In genomic region chr9:16276866-16277265, GRCh38 we compare ENCODE assay signal across 14 cellular contexts.
DNase-seq lines count a peak whose midpoint lies in the region; TF ChIP-seq lines count a peak whose summit lies in the region.
"Had no signal": no experiment of that assay in that cellular context is flagged by ENCODE, and none has a peak within 500 bp of the region (broad histone marks: within the 10 kb centered on the region; RNA-seq: fewer than 3 reads in every experiment).

No MANE protein-coding gene starts in this region.

- peaks cover 8% of the 10 kb centered on the region for H3K27me3 Mint-ChIP-seq in neural progenitor cell (ENCODE audit: insufficient read depth, low read depth)
- H3K27me3 Mint-ChIP-seq: CD4-positive, alpha-beta memory T cell had no signal

- H3K36me3 Mint-ChIP-seq in neural progenitor cell: no peaks in the 10 kb centered on the region
- H3K36me3 Mint-ChIP-seq: CD4-positive, alpha-beta memory T cell had no signal

- H3K27ac Mint-ChIP-seq in neural progenitor cell: peak overlapping the region; percentile 36
- H3K27ac Mint-ChIP-seq: CD4-positive, alpha-beta memory T cell; GM23338 had no signal

- no peak overlapping the region for H2AFZ ChIP-seq in KMS-11 (ENCODE audit: low read depth)
- no peak overlapping the region for H2AFZ ChIP-seq in neural progenitor cell (replicated peaks)
- H2AFZ ChIP-seq: GM23338 had no signal

- H3K4me1 ChIP-seq in KMS-11 (ENCODE audit: low read depth, poor library complexity, severe bottlenecking) (peaks cover 25% of the 10 kb centered on the region), neural progenitor cell (no peaks in the 10 kb centered on the region), stomach smooth muscle (ENCODE audit: control insufficient read depth, insufficient read depth, low read length) (peaks cover 48% of the 10 kb centered on the region)
- H3K4me1 ChIP-seq: BE2C had no signal

- H3K79me2 ChIP-seq in KMS-11 (ENCODE audit: insufficient read depth, low read depth): no peaks in the 10 kb centered on the region
- no peaks in the 10 kb centered on the region for H3K79me2 ChIP-seq in neural progenitor cell (ENCODE audit: low read depth)

- H4K20me1 ChIP-seq in KMS-11 (ENCODE audit: insufficient read depth): no peaks in the 10 kb centered on the region
- no peaks in the 10 kb centered on the region for H4K20me1 ChIP-seq in neural progenitor cell (ENCODE audit: low read depth)

- H3K27ac ChIP-seq in KMS-11 (peak overlapping the region; percentile 85), neural progenitor cell (no peak overlapping the region), stomach smooth muscle (ENCODE audit: low read length) (peak overlapping the region; percentile 11)
- H3K27ac ChIP-seq: C4-2B had no signal

- no peaks in the 10 kb centered on the region for H3K36me3 ChIP-seq in KMS-11 (ENCODE audit: insufficient read depth)
- H3K36me3 ChIP-seq in neural progenitor cell: no peaks in the 10 kb centered on the region
- no peaks in the 10 kb centered on the region for H3K36me3 ChIP-seq in stomach smooth muscle (ENCODE audit: control insufficient read depth in 2 of 2, insufficient read depth in 2 of 2, low read length in 2 of 2)
- H3K36me3 ChIP-seq: BE2C had no signal

- H3K4me1 Mint-ChIP-seq in neural progenitor cell: peaks cover 8% of the 10 kb centered on the region
- H3K4me1 Mint-ChIP-seq: CD4-positive, alpha-beta memory T cell had no signal

- peak overlapping the region; percentile 2; the same call in 1 of the 2 replicates for H3K4me2 ChIP-seq in KMS-11
- H3K4me2 ChIP-seq in neural progenitor cell: no peak overlapping the region
- H3K4me2 ChIP-seq: A549, GM23338 had no signal

- H3K9ac ChIP-seq in KMS-11 (peak overlapping the region; percentile 21; the same call in 1 of the 2 replicates), neural progenitor cell (no peak overlapping the region), stomach smooth muscle (ENCODE audit: low read length in 2 of 2) (no peak overlapping the region)

- H3K9me3 ChIP-seq in neural progenitor cell (ENCODE audit: low read depth) (no peaks in the 10 kb centered on the region), stomach smooth muscle (ENCODE audit: control insufficient read depth in 2 of 2, low read length in 2 of 2) (no peaks in the 10 kb centered on the region)
- H3K9me3 ChIP-seq: A549, BE2C had no signal

- H3K9me3 Mint-ChIP-seq in neural progenitor cell: no peaks in the 10 kb centered on the region
- H3K9me3 Mint-ChIP-seq: GM23338 had no signal

- H3K4me3 ChIP-seq in KMS-11 (IDR thresholded peaks at IDR 0.05; ENCODE audit: insufficient read depth, low read depth, low read length) (no peak overlapping the region), neural progenitor cell (no peak overlapping the region), stomach smooth muscle (ENCODE audit: low read length in 2 of 2) (no peak overlapping the region)
- H3K4me3 ChIP-seq: A549, GM12878, GM23338 had no signal

- no peak overlapping the region for H3K4me3 Mint-ChIP-seq in neural progenitor cell
- H3K4me3 Mint-ChIP-seq: CD4-positive, alpha-beta memory T cell; GM23338 had no signal

- no peaks in the 10 kb centered on the region for H3F3A ChIP-seq in neural progenitor cell (ENCODE audit: low read depth)

- DNase-seq in NCI-H1092 treated with DMSO at 0.1 percent for 48 hours (lab: John Stamatoyannopoulos, UW): peak; percentile 81
- no peak for DNase-seq in neural progenitor cell (ENCODE audit: low spot score)
- no peak for DNase-seq in NOMO-1 (lab: John Stamatoyannopoulos, UW; ENCODE audit: unreplicated experiment in 2 of 2)
- no peak for DNase-seq in glomerular visceral epithelial cell (ENCODE audit: extremely low spot score)
- no peak for DNase-seq in stimulated activated CD4-positive, alpha-beta T cell treated with anti-CD3 and anti-CD28 coated beads, Interleukin-15, amount 100 ng/mL, for 24 hours
- DNase-seq: BE2C; CD4-positive, alpha-beta memory T cell; H7 had no signal

- no peak for TF ChIP-seq CTCF in KMS-11 (conservative IDR thresholded peaks at IDR 0.05; ENCODE audit: low read depth, low read length)
- no peak for TF ChIP-seq CTCF in neural progenitor cell (IDR thresholded peaks at IDR 0.05)

- no peaks in the 10 kb centered on the region for H3K27me3 ChIP-seq in KMS-11 (ENCODE audit: insufficient read depth, low read depth)
- H3K27me3 ChIP-seq in neural progenitor cell: no peaks in the 10 kb centered on the region
- no peaks in the 10 kb centered on the region for H3K27me3 ChIP-seq in stomach smooth muscle (ENCODE audit: control insufficient read depth in 1 of 2, insufficient read depth in 2 of 2, low read length in 2 of 2)
- H3K27me3 ChIP-seq: BE2C had no signal
